In the genomic region with DNA sequence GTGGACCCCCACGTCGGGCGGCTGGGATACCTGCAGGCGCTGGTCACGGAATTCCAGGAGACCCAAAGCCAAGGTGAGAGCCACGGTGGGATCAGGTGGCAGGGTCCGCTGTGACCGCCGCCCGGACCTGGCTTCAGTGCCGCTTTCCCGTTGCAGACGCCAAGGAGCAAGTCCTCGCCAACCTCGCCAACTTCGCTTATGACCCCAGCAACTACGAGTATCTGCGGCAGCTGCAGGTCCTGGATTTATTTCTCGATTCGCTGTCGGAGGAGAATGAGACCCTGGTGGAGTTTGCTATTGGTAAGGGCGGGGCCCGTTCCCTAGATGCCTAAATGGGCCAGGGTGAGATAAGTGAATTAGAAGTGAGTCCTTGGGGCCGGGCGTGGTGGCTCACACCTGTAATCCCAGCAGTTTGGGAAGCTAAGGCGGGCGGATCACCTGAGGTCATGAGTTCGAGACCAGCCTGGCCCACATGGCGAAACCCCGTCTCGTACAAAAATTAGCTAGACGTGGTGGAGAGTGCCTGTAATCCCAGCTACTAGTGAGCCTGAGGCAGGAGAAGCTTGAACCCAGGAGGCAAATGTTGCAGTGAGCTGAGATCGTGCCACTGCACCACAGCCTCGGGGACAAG, we compare ENCODE assay signal across 6 cellular contexts. TPM values are rescaled to one million over a fixed set of nuclear protein-coding genes. Genes with fewer than 3 reads are reported as not detected.
DNase-seq lines count a peak whose midpoint lies in the region; ATAC-seq lines count a peak whose summit lies in the region.

No MANE protein-coding gene starts in this region.

- H3K27ac ChIP-seq in HUES6 (ENCODE audit: low read depth, low read length), result no peak overlapping the region

- H3K27me3 ChIP-seq in HUES6 (ENCODE audit: control insufficient read depth, insufficient read depth, low read length), result no peaks in the 10 kb centered on the region
- no peaks in the 10 kb centered on the region for H3K27me3 ChIP-seq in mucosa of stomach (ENCODE audit: control insufficient read depth, insufficient read depth, low read length)

- peaks cover 3% of the 10 kb centered on the region; the same call in 1 of the 2 replicates for H3K36me3 ChIP-seq in HUES6 (ENCODE audit: control insufficient read depth, insufficient read depth, low read length)
- H3K36me3 ChIP-seq in mucosa of stomach (ENCODE audit: control insufficient read depth, insufficient read depth, low read length), result no peaks in the 10 kb centered on the region

- H3K9ac ChIP-seq in HUES6 (ENCODE audit: low read length) (peak overlapping the region; percentile 20), mucosa of stomach (ENCODE audit: low read length) (peak overlapping the region; percentile 71)

- peaks cover 33% of the 10 kb centered on the region for H3K4me1 Mint-ChIP-seq in activated naive CD8-positive, alpha-beta T cell treated with anti-CD3 and anti-CD28 coated beads, Interleukin-2, amount 10 ng/mL, durations not matched to agents 7 days and 5 days

- peak overlapping the region; percentile 73 for H3K27ac Mint-ChIP-seq in activated naive CD8-positive, alpha-beta T cell treated with anti-CD3 and anti-CD28 coated beads, Interleukin-2, amount 10 ng/mL, durations not matched to agents 7 days and 5 days

- H3K9me3 ChIP-seq in HUES6 (ENCODE audit: control insufficient read depth, insufficient read depth, low read depth, low read length), result no peaks in the 10 kb centered on the region
- H3K9me3 ChIP-seq in mucosa of stomach (ENCODE audit: control insufficient read depth, low read length), result no peaks in the 10 kb centered on the region

- no peak for ATAC-seq in activated naive CD8-positive, alpha-beta T cell treated with anti-CD3 and anti-CD28 coated beads, Interleukin-2, amount 10 ng/mL, durations not matched to agents 7 days and 5 days (ENCODE audit: low read depth)
- ATAC-seq in HG03108 (IDR thresholded peaks at IDR 0.05; ENCODE audit: unreplicated experiment) (no peak), GM18511 (IDR thresholded peaks at IDR 0.05; ENCODE audit: unreplicated experiment) (no peak)

- H3K4me1 ChIP-seq in HUES6 (ENCODE audit: control insufficient read depth, insufficient read depth, low read length) (peaks cover 15% of the 10 kb centered on the region; the same call in 1 of the 2 replicates), mucosa of stomach (ENCODE audit: control insufficient read depth, insufficient read depth, low read length) (peaks cover 50% of the 10 kb centered on the region)

- no peaks in the 10 kb centered on the region for H3K27me3 Mint-ChIP-seq in activated naive CD8-positive, alpha-beta T cell treated with anti-CD3 and anti-CD28 coated beads, Interleukin-2, amount 10 ng/mL, durations not matched to agents 7 days and 5 days

- peaks cover 17% of the 10 kb centered on the region for H3K36me3 Mint-ChIP-seq in activated naive CD8-positive, alpha-beta T cell treated with anti-CD3 and anti-CD28 coated beads, Interleukin-2, amount 10 ng/mL, durations not matched to agents 7 days and 5 days

- no peaks in the 10 kb centered on the region for H3K9me3 Mint-ChIP-seq in activated naive CD8-positive, alpha-beta T cell treated with anti-CD3 and anti-CD28 coated beads, Interleukin-2, amount 10 ng/mL, durations not matched to agents 7 days and 5 days

- peak overlapping the region; percentile 95 for H3K4me3 Mint-ChIP-seq in activated naive CD8-positive, alpha-beta T cell treated with anti-CD3 and anti-CD28 coated beads, Interleukin-2, amount 10 ng/mL, durations not matched to agents 7 days and 5 days

- POLR2A ChIA-PET in activated naive CD8-positive, alpha-beta T cell treated with anti-CD3 and anti-CD28 coated beads, Interleukin-2, amount 10 ng/mL, durations not matched to agents 7 days and 5 days (lab: Charles Lee), result interaction anchor here (0.6 to 7.1 kb wide), 25 partner anchors 9 to 332 kb away, joined by 3 to 45 read pairs (median 5); partner anchors contain the start of genes CDR2L, GGA3, JPT1 and MIF4GD

- H3K4me3 ChIP-seq in HUES6 (ENCODE audit: low read depth, low read length) (peak overlapping the region; percentile 76), mucosa of stomach (ENCODE audit: low read length) (peak overlapping the region; percentile 67)

- peak; percentile 47 for DNase-seq in activated naive CD8-positive, alpha-beta T cell treated with anti-CD3 and anti-CD28 coated beads, Interleukin-2, amount 10 ng/mL, durations not matched to agents 7 days and 5 days
- no peak for DNase-seq in 8988T

RNA-seq across cellular contexts. Expression of gene ARMC7, which starts 0.7 kb away (rescaled TPM):
- 10 to 100 TPM; 16.2 to 17.6 TPM for total RNA-seq in activated naive CD8-positive, alpha-beta T cell treated with anti-CD3 and anti-CD28 coated beads, Interleukin-2, amount 10 ng/mL, durations not matched to agents 7 days and 5 days

RNA-seq across cellular contexts. Expression of gene NT5C, which starts 21.1 kb away (rescaled TPM):
- 10 to 100 TPM; 69.9 to 70.8 TPM for total RNA-seq in activated naive CD8-positive, alpha-beta T cell treated with anti-CD3 and anti-CD28 coated beads, Interleukin-2, amount 10 ng/mL, durations not matched to agents 7 days and 5 days

RNA-seq across cellular contexts. Expression of gene SLC16A5, which starts 22.7 kb away (rescaled TPM):
- total RNA-seq in activated naive CD8-positive, alpha-beta T cell treated with anti-CD3 and anti-CD28 coated beads, Interleukin-2, amount 10 ng/mL, durations not matched to agents 7 days and 5 days, result 10 to 100 TPM in 1 of 2 experiments, 1 to 10 TPM in 1; 9.1 to 11.0 TPM

RNA-seq across cellular contexts. Expression of gene JPT1, which starts 43.9 kb away (rescaled TPM):
- total RNA-seq in activated naive CD8-positive, alpha-beta T cell treated with anti-CD3 and anti-CD28 coated beads, Interleukin-2, amount 10 ng/mL, durations not matched to agents 7 days and 5 days, result 100 to 1,000 TPM; 194 to 213 TPM
